Comparison of ENCODE assay signal across 12 cellular contexts in genomic region chr13:23610187-23610576, GRCh38. TPM values are rescaled to one million over a fixed set of nuclear protein-coding genes. Genes with fewer than 3 reads are reported as not detected.
DNase-seq lines count a peak whose midpoint lies in the region; ATAC-seq, FAIRE-seq and TF ChIP-seq lines count a peak whose summit lies in the region.
"Had no signal": no experiment of that assay in that cellular context is flagged by ENCODE, and none has a peak within 500 bp of the region (broad histone marks: within the 10 kb centered on the region; RNA-seq: fewer than 3 reads in every experiment).

No MANE protein-coding gene starts in this region.

- DNase-seq in Right ventricle myocardium inferior (ENCODE audit: missing footprints) (peak; percentile 72), cardiac septum (ENCODE audit: low spot score) (no peak), GM12878 (ENCODE audit: low read depth, low spot score) (no peak), memory B cell (ENCODE audit: low spot score in 2 of 2) (no peak), NOMO-1 treated with DMSO at 0.1 percent for 48 hours (lab: John Stamatoyannopoulos, UW; ENCODE audit: unreplicated experiment) (no peak), hepatic stellate cell (ENCODE audit: low spot score) (no peak), frontal cortex (ENCODE audit: low spot score in 2 of 2) (no peak)
- DNase-seq: CD8-positive, alpha-beta T cell; midbrain; NCI-H526 treated with DMSO at 0.1 percent for 48 hours had no signal

- in situ Hi-C loops in GM12878 (cut with MboI), result no loop called here

- ATAC-seq in Right ventricle myocardium inferior, result peak; percentile 84
- peak; percentile 67 for ATAC-seq in GM12878
- no peak for ATAC-seq in memory B cell (ENCODE audit: low read depth)
- no peak for ATAC-seq in activated T-helper 17 cell treated with anti-CD3 and anti-CD28 coated beads, Interleukin-2, amount 50 U/mL, for 72 hours (replicated peaks)
- ATAC-seq: CD8-positive, alpha-beta T cell had no signal

- TF ChIP-seq EP300 in GM12878 (IDR thresholded peaks at IDR 0.05; ENCODE audit: borderline replicate concordance in 1 of 2, control insufficient read depth in 1 of 2, low read depth in 2 of 2, low read length in 2 of 2), result no peak

- FAIRE-seq in GM12878 (lab: Jason Lieb, UNC), result no peak
- no peak for FAIRE-seq in frontal cortex (lab: Jason Lieb, UNC)

- intact Hi-C loops in Right ventricle myocardium inferior (cut with DNase I) (no loop called here), cardiac septum (cut with DNase I) (no loop called here), GM12878 (cut with micrococcal nuclease; ENCODE audit: unreplicated experiment) (no loop called here)

- peak overlapping the region; percentile 89 for H3K4me2 ChIP-seq in GM12878 (ENCODE audit: control insufficient read depth, insufficient read depth)

- peaks cover 0 to 6% of the 10 kb centered on the region in 2 experiments; a peak in 1 of 4 replicates for H3K36me3 ChIP-seq in GM12878 (ENCODE audit: control insufficient read depth in 2 of 2, insufficient read depth in 2 of 2, low read length in 1 of 2)

- H3K9me3 ChIP-seq in GM12878 (replicated peaks; ENCODE audit: control insufficient read depth, insufficient read depth, low read length), result no peaks in the 10 kb centered on the region

- POLR2A ChIA-PET in GM12878 (lab: Charles Lee), result no interaction called here

- 87% methylated on average over 1 of the region's 1 CpG for WGBS in GM12878 (ENCODE audit: insufficient coverage, insufficient replicate concordance, low lambda C conversion rate, missing lambda C conversion rate)

- no peak for TF ChIP-seq CTCF in GM12878 (IDR thresholded peaks at IDR 0.05 in 2 of 3, conservative IDR thresholded peaks at IDR 0.05 in 1 of 3; ENCODE audit: control insufficient read depth in 2 of 3, extremely low read depth in 1 of 3, insufficient read depth in 1 of 3, low read depth in 3 of 3, low read length in 3 of 3)

- no TSS peak for BruUV-seq in GM12878 (replicated peaks; lab: Mats Ljungman, UMichigan)

- no peak for TF ChIP-seq RAD21 in GM12878 (IDR thresholded peaks at IDR 0.05; ENCODE audit: insufficient read depth, low read depth, low read length)

- peak overlapping the region; percentile 0 for H2AFZ ChIP-seq in GM12878 (ENCODE audit: control insufficient read depth, low read depth, low read length)

- peak overlapping the region; percentile 71 for H3K27ac ChIP-seq in GM12878 (ENCODE audit: control insufficient read depth, insufficient read depth)
- H3K27ac ChIP-seq: HL-60 had no signal

- CTCF ChIA-PET in GM12878 (lab: Yijun Ruan, JAX), result no interaction called here

- no peaks in the 10 kb centered on the region for H3K27me3 ChIP-seq in GM12878 (replicated peaks in 1 of 2; ENCODE audit: control insufficient read depth in 2 of 2, insufficient read depth in 2 of 2, low read length in 1 of 2)

- H3K27ac Mint-ChIP-seq in memory B cell, result no peak overlapping the region
- H3K27ac Mint-ChIP-seq in activated T-helper 17 cell treated with anti-CD3 and anti-CD28 coated beads, Interleukin-2, amount 50 U/mL, for 72 hours, result no peak overlapping the region
- H3K27ac Mint-ChIP-seq: CD8-positive, alpha-beta T cell had no signal

- no peak for TF ChIP-seq POLR2A in GM12878 (IDR thresholded peaks at IDR 0.05; ENCODE audit: low read depth, low read length)

- RAD21 ChIA-PET in GM12878 (lab: Charles Lee; ENCODE audit: unreplicated experiment), result interaction anchor here (0.8 kb wide), 1 partner anchor 57 kb away, joined by 3 read pairs; no protein-coding TSS in a partner anchor

- no peaks in the 10 kb centered on the region for H4K20me1 ChIP-seq in GM12878 (ENCODE audit: control insufficient read depth, insufficient read depth)

- peaks cover 9% of the 10 kb centered on the region for H3K4me1 Mint-ChIP-seq in memory B cell
- peaks cover 4% of the 10 kb centered on the region for H3K4me1 Mint-ChIP-seq in activated T-helper 17 cell treated with anti-CD3 and anti-CD28 coated beads, Interleukin-2, amount 50 U/mL, for 72 hours

- peak overlapping the region; percentile 21 for H3K4me3 ChIP-seq in GM12878

- SMC1A ChIA-PET in GM12878 (lab: Charles Lee; ENCODE audit: uncharacterized antibody, unreplicated experiment), result interaction anchor here (1.7 kb wide), 1 partner anchor 11 kb away, joined by 3 read pairs; no protein-coding TSS in a partner anchor

- H3K79me2 ChIP-seq in GM12878 (ENCODE audit: control insufficient read depth, insufficient read depth, low read length), result peaks cover 4% of the 10 kb centered on the region

- peaks cover 16% of the 10 kb centered on the region for H3K4me1 ChIP-seq in GM12878 (ENCODE audit: control insufficient read depth, insufficient read depth, low read length)

- H3K36me3 Mint-ChIP-seq in memory B cell, result no peaks in the 10 kb centered on the region
- no peaks in the 10 kb centered on the region for H3K36me3 Mint-ChIP-seq in activated T-helper 17 cell treated with anti-CD3 and anti-CD28 coated beads, Interleukin-2, amount 50 U/mL, for 72 hours (ENCODE audit: low read depth)
- H3K36me3 Mint-ChIP-seq: CD8-positive, alpha-beta T cell had no signal

- H3K9ac ChIP-seq in GM12878 (ENCODE audit: control insufficient read depth, insufficient read depth, low read length), result peak overlapping the region; percentile 32; the same call in 1 of the 2 replicates

- no peaks in the 10 kb centered on the region for H3K9me3 Mint-ChIP-seq in memory B cell
- no peaks in the 10 kb centered on the region for H3K9me3 Mint-ChIP-seq in activated T-helper 17 cell treated with anti-CD3 and anti-CD28 coated beads, Interleukin-2, amount 50 U/mL, for 72 hours
- H3K9me3 Mint-ChIP-seq: CD8-positive, alpha-beta T cell had no signal

- peak overlapping the region; percentile 58 for H3K4me3 Mint-ChIP-seq in memory B cell
- H3K4me3 Mint-ChIP-seq in activated T-helper 17 cell treated with anti-CD3 and anti-CD28 coated beads, Interleukin-2, amount 50 U/mL, for 72 hours, result no peak overlapping the region

- peaks cover 6% of the 10 kb centered on the region for H3K27me3 Mint-ChIP-seq in memory B cell
- peaks cover 24% of the 10 kb centered on the region for H3K27me3 Mint-ChIP-seq in activated T-helper 17 cell treated with anti-CD3 and anti-CD28 coated beads, Interleukin-2, amount 50 U/mL, for 72 hours

TF ChIP-seq in GM12878, 131 proteins besides CTCF, POLR2A, EP300 and RAD21 (continues in another document):
- no peak for TF ChIP-seq E4F1 (IDR thresholded peaks at IDR 0.05; ENCODE audit: borderline replicate concordance, partially characterized antibody)
- TF ChIP-seq TCF12 (IDR thresholded peaks at IDR 0.05; ENCODE audit: low read depth, low read length), result 0 out of 2 replicates have a peak, but pooled peaks have one; percentile 38
- peak; percentile 60; the same call in 1 of the 2 replicates for TF ChIP-seq TCF3 (IDR thresholded peaks at IDR 0.05; ENCODE audit: borderline replicate concordance, insufficient read depth, low read depth, low read length)
- peak; percentile 72 for TF ChIP-seq EED (IDR thresholded peaks at IDR 0.05; ENCODE audit: low read depth)
- no peak for TF ChIP-seq ELK1 (IDR thresholded peaks at IDR 0.05; ENCODE audit: low read depth, low read length)
- TF ChIP-seq NFIC (IDR thresholded peaks at IDR 0.05; ENCODE audit: low read depth, low read length), result peak; percentile 62; the same call in 1 of the 2 replicates

RNA-seq across cellular contexts. Expression of gene TNFRSF19, which starts 40.0 kb away (rescaled TPM):
- 36.5 TPM for total RNA-seq in Right ventricle myocardium inferior
- 20.0 TPM for total RNA-seq in cardiac septum
- 34.1 and 37.8 TPM in 2 replicates for total RNA-seq in GM12878 (2013; cell fraction: nucleolus; rRNA removed)
- total RNA-seq in GM12878 (2014; rRNA removed), result 29.8 and 35.1 TPM in 2 replicates
- total RNA-seq in GM12878 (2014; rRNA removed; fragmentation: Illumina TruSeq; extraction: Trizol), result 34.3 and 34.4 TPM in 2 replicates
- 40.5 and 41.4 TPM in 2 replicates for total RNA-seq in GM12878 (2021)
- polyA plus RNA-seq in GM12878 (2011; ENCODE audit: low read depth), result 26.7 TPM
- polyA plus RNA-seq in GM12878 (2011; rRNA removed), result 26.3 and 37.7 TPM in 2 replicates
- 17.5 and 18.5 TPM in 2 replicates for polyA plus RNA-seq in GM12878 (2011; cell fraction: cytosol; rRNA removed)
- 24.6 and 30.7 TPM in 2 replicates for polyA plus RNA-seq in GM12878 (2011; cell fraction: nucleus; rRNA removed)
- 30.9 and 49.8 TPM in 2 replicates for polyA plus RNA-seq in GM12878 (2012)
- polyA plus RNA-seq in GM12878 (2014; fragmentation: Illumina TruSeq; extraction: Trizol), result 43.3 and 52.1 TPM in 2 replicates
- polyA plus RNA-seq in GM12878 (2014; fragmentation: Nextera tagmentation; extraction: Ambion mirVana), result 10 to 100 TPM; 16.4 to 17.4 TPM
- polyA plus RNA-seq in GM12878 (2014; rRNA removed), result 32.5 and 36.4 TPM in 2 replicates
- polyA plus RNA-seq in GM12878 (2016; fragmentation: Nextera tagmentation; extraction: Ambion mirVana), result 10 to 100 TPM; 44.1 to 46.2 TPM
- 25.6 and 35.8 TPM in 2 replicates for polyA minus RNA-seq in GM12878 (2011; rRNA and poly(A)+ RNA removed)
- 8.7 and 9.7 TPM in 2 replicates for polyA minus RNA-seq in GM12878 (2011; cell fraction: cytosol; rRNA and poly(A)+ RNA removed)
- 14.4 and 16.5 TPM in 2 replicates for polyA minus RNA-seq in GM12878 (2011; cell fraction: nucleus; rRNA and poly(A)+ RNA removed)
- under 1 TPM in 1 of 2 donors, not detected in 1; 0.28 TPM for total RNA-seq in activated T-helper 17 cell treated with anti-CD3 and anti-CD28 coated beads, Interleukin-2, amount 50 U/mL, for 72 hours
- 10.2 TPM for total RNA-seq in frontal cortex
- total RNA-seq: CD8-positive, alpha-beta T cell had no signal

Comparison
In these comparisons a context has a peak if more than half of its experiments do, and no peak if none do; other contexts are left out.
1. ATAC-seq: peak in Right ventricle myocardium inferior (single experiment) and GM12878 (single experiment); none in memory B cell (single experiment) and activated T-helper 17 cell treated with anti-CD3 and anti-CD28 coated beads, Interleukin-2, amount 50 U/mL, for 72 hours (single experiment).